In the genomic region with DNA sequence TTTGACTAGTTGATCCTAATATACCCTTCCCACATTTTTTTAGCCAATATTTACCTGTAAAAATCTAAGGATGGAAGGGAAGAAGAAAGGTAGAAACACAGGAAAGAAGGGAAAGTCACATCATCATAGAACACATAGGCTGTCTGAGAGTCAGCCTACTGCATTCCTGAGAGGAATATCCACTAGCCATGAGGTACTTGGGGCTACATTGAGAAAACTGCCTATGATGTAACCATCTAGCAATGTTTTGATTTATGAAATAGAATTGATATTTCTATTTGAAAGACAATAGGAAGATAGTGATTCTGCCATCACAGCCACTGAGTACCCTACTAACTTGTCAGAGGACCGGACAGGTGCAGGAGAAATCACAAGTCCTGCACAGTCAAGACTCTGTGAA, we compare ENCODE assay signal across 6 cellular contexts.
"Had no signal": no experiment of that assay in that cellular context is flagged by ENCODE, and none has a peak within 500 bp of the region (broad histone marks: within the 10 kb centered on the region; RNA-seq: fewer than 3 reads in every experiment).

No MANE protein-coding gene starts in this region.

- H3K4me3 ChIP-seq: K562 had no signal

- H3K27ac ChIP-seq: HL-60 had no signal

- FAIRE-seq: HTR-8/SVneo, K562 had no signal

- ATAC-seq: K562 had no signal

- DNase-seq: IMR-90, KBM-7, KG1 had no signal
